ENCODE assay signal across 9 cellular contexts in genomic region chr9:34665109-34665380, GRCh38. TPM values are rescaled to one million over a fixed set of nuclear protein-coding genes. Genes with fewer than 3 reads are reported as not detected.
DNase-seq lines count a peak whose midpoint lies in the region; ATAC-seq, FAIRE-seq and TF ChIP-seq lines count a peak whose summit lies in the region.
"Had no signal": no experiment of that assay in that cellular context is flagged by ENCODE, and none has a peak within 500 bp of the region (broad histone marks: within the 10 kb centered on the region; RNA-seq: fewer than 3 reads in every experiment).

No MANE protein-coding gene starts in this region.

- no TSS peak for BruUV-seq in HepG2 (replicated peaks; lab: Mats Ljungman, UMichigan)

- H3K27me3 ChIP-seq in CD8-positive, alpha-beta memory T cell (ENCODE audit: insufficient read depth, low read length, poor library complexity, severe bottlenecking), result no peaks in the 10 kb centered on the region
- no peaks in the 10 kb centered on the region for H3K27me3 ChIP-seq in HepG2 (ENCODE audit: control insufficient read depth in 1 of 2, insufficient read depth in 2 of 2, low read length in 2 of 2)
- H3K27me3 ChIP-seq in upper lobe of right lung, result no peaks in the 10 kb centered on the region

- H4K20me1 ChIP-seq in HepG2 (ENCODE audit: insufficient read depth, low read length), result no peaks in the 10 kb centered on the region

- peak overlapping the region; percentile 65 for H3K4me3 ChIP-seq in CD8-positive, alpha-beta memory T cell (ENCODE audit: low read length)
- H3K4me3 ChIP-seq in HFF-Myc (replicated peaks; ENCODE audit: low read depth, low read length) (peak overlapping the region; percentile 78), HepG2 (replicated peaks in 1 of 3; ENCODE audit: insufficient read depth in 1 of 3, low read depth in 2 of 3, low read length in 3 of 3) (peak overlapping the region; percentile 66 to 79 (median 66); a peak in 5 of 6 replicates), upper lobe of right lung (peak overlapping the region; percentile 73)

- TF ChIP-seq CTCF in HFF-Myc (IDR thresholded peaks at IDR 0.05; ENCODE audit: low read depth, low read length, missing control alignments) (no peak), HepG2 (CRISPR knock-in tag; IDR thresholded peaks at IDR 0.05) (no peak), upper lobe of right lung (IDR thresholded peaks at IDR 0.05) (no peak)

- no peak overlapping the region for H2AFZ ChIP-seq in HepG2 (ENCODE audit: low read length)

- peak overlapping the region; percentile 87 to 99 (median 96) for H3K27ac Mint-ChIP-seq in CD8-positive, alpha-beta memory T cell
- peak overlapping the region; percentile 84 for H3K27ac Mint-ChIP-seq in activated T-helper 1 cell treated with anti-CD3 and anti-CD28 coated beads, Interleukin-12 subunit alpha, Interleukin-12 subunit beta, Interleukin-2, Interleukin-4 antibody, amounts not matched to agents 30 ng/mL and 10 ng/mL and 1 ng/mL, durations not matched to agents 14 hours and 24 hours and 36 hours

- CTCF ChIA-PET in CD8-positive, alpha-beta memory T cell (lab: Charles Lee), result interaction anchor here (1.1 to 5.0 kb wide), 9 partner anchors 9 to 48 kb away, joined by 3 to 54 read pairs (median 10); partner anchors contain the start of genes GALT, IL11RA and SIGMAR1
- CTCF ChIA-PET in HepG2 (lab: Yijun Ruan, JAX; ENCODE audit: low intra/inter-chr PET ratio, low total read pairs), result interaction anchor here (1.2 to 3.3 kb wide), 5 partner anchors 14 to 53 kb away, joined by 3 to 22 read pairs (median 7); partner anchors contain the start of genes GALT and RPP25L

- H3K4me3 Mint-ChIP-seq in CD8-positive, alpha-beta memory T cell, result peak overlapping the region; percentile 82 to 97 (median 89)
- H3K4me3 Mint-ChIP-seq in activated T-helper 1 cell treated with anti-CD3 and anti-CD28 coated beads, Interleukin-12 subunit alpha, Interleukin-12 subunit beta, Interleukin-2, Interleukin-4 antibody, amounts not matched to agents 30 ng/mL and 10 ng/mL and 1 ng/mL, durations not matched to agents 14 hours and 24 hours and 36 hours, result peak overlapping the region; percentile 88

- H3K79me2 ChIP-seq in HepG2 (ENCODE audit: insufficient read depth, low read length), result no peaks in the 10 kb centered on the region

- in situ Hi-C loops in HepG2 (cut with HindIII; ENCODE audit: extremely low pct_ligation_motif_present, low pct_unique_long_range_greater_than_20kb), result no loop called here

- H3K36me3 Mint-ChIP-seq in CD8-positive, alpha-beta memory T cell, result peaks cover 5 to 20% (median 13%) of the 10 kb centered on the region in 3 donors
- peaks cover 22% of the 10 kb centered on the region for H3K36me3 Mint-ChIP-seq in activated T-helper 1 cell treated with anti-CD3 and anti-CD28 coated beads, Interleukin-12 subunit alpha, Interleukin-12 subunit beta, Interleukin-2, Interleukin-4 antibody, amounts not matched to agents 30 ng/mL and 10 ng/mL and 1 ng/mL, durations not matched to agents 14 hours and 24 hours and 36 hours (ENCODE audit: low read depth)

- no peak for DNase-seq in CD8-positive, alpha-beta memory T cell
- DNase-seq in HFF-Myc (ENCODE audit: extremely low read depth, low read depth), result no peak
- no peak for DNase-seq in activated T-helper 1 cell treated with anti-CD3 and anti-CD28 coated beads, Interleukin-12 subunit alpha, Interleukin-12 subunit beta, Interleukin-2, Interleukin-4 antibody, amounts not matched to agents 30 ng/mL and 10 ng/mL and 1 ng/mL, durations not matched to agents 14 hours and 24 hours and 36 hours (ENCODE audit: low spot score)
- no peak for DNase-seq in HepG2 (ENCODE audit: low spot score)
- DNase-seq in upper lobe of right lung, result no peak
- no peak for DNase-seq in central memory CD4-positive, alpha-beta T cell
- DNase-seq in GM19240 (ENCODE audit: insufficient read length, low spot score), result no peak
- no peak for DNase-seq in stimulated activated CD4-positive, alpha-beta T cell treated with anti-CD3 and anti-CD28 coated beads, Interleukin-4, amount 100 ng/mL, for 24 hours

- POLR2A ChIA-PET in CD8-positive, alpha-beta memory T cell (lab: Charles Lee), result interaction anchor here (0.6 to 3.0 kb wide), 6 partner anchors 9 to 53 kb away, joined by 3 to 20 read pairs (median 3); partner anchors contain the start of genes DCTN3, GALT and RPP25L
- POLR2A ChIA-PET in HepG2 (lab: Yijun Ruan, JAX), result interaction anchor here (0.6 to 4.9 kb wide), 11 partner anchors 9 to 53 kb away, joined by 3 to 40 read pairs (median 5); partner anchors contain the start of genes ARID3C, DCTN3, GALT and IL11RA

- peak overlapping the region; percentile 43 for H3K27ac ChIP-seq in CD8-positive, alpha-beta memory T cell (ENCODE audit: low read depth, low read length)
- peak overlapping the region; percentile 17 for H3K27ac ChIP-seq in HepG2 (ENCODE audit: extremely low read length, insufficient read depth, low read length)
- H3K27ac ChIP-seq in upper lobe of right lung, result peak overlapping the region; percentile 81

- FAIRE-seq in HepG2 (lab: Jason Lieb, UNC), result no peak

- peaks cover 34 to 55% (median 41%) of the 10 kb centered on the region in 3 donors for H3K4me1 Mint-ChIP-seq in CD8-positive, alpha-beta memory T cell
- H3K4me1 Mint-ChIP-seq in activated T-helper 1 cell treated with anti-CD3 and anti-CD28 coated beads, Interleukin-12 subunit alpha, Interleukin-12 subunit beta, Interleukin-2, Interleukin-4 antibody, amounts not matched to agents 30 ng/mL and 10 ng/mL and 1 ng/mL, durations not matched to agents 14 hours and 24 hours and 36 hours (ENCODE audit: low read depth), result peaks cover 31% of the 10 kb centered on the region

- peaks cover 0 to 9% (median 4%) of the 10 kb centered on the region in 5 donors for H3K9me3 Mint-ChIP-seq in CD8-positive, alpha-beta memory T cell
- H3K9me3 Mint-ChIP-seq in activated T-helper 1 cell treated with anti-CD3 and anti-CD28 coated beads, Interleukin-12 subunit alpha, Interleukin-12 subunit beta, Interleukin-2, Interleukin-4 antibody, amounts not matched to agents 30 ng/mL and 10 ng/mL and 1 ng/mL, durations not matched to agents 14 hours and 24 hours and 36 hours, result peaks cover 5% of the 10 kb centered on the region

- TF ChIP-seq RAD21 in HepG2 (CRISPR knock-in tag; IDR thresholded peaks at IDR 0.05), result no peak

- intact Hi-C loops in activated T-helper 1 cell treated with anti-CD3 and anti-CD28 coated beads, Interleukin-12 subunit alpha, Interleukin-12 subunit beta, Interleukin-2, Interleukin-4 antibody, amounts not matched to agents 30 ng/mL and 10 ng/mL and 1 ng/mL, durations not matched to agents 14 hours and 24 hours and 36 hours (cut with micrococcal nuclease), result loop anchor here (1.0 to 10.0 kb wide), 8 partner anchors 19 to 451 kb away; partner anchors contain the start of genes DCTN3, DNAI1, DNAJB5 and FAM219A
- intact Hi-C loops in HepG2 (cut with micrococcal nuclease; ENCODE audit: unreplicated experiment), result no loop called here
- intact Hi-C loops in upper lobe of right lung (cut with DNase I), result no loop called here

- WGBS in HepG2 (ENCODE audit: low lambda C conversion rate), result 0% methylated on average over 1 of the region's 20 CpGs

- TF ChIP-seq EP300 in HepG2 (IDR thresholded peaks at IDR 0.05; ENCODE audit: low read depth in 2 of 2, low read length in 2 of 2), result no peak
- TF ChIP-seq EP300 in HepG2 (CRISPR knock-in tag; IDR thresholded peaks at IDR 0.05; ENCODE audit: borderline replicate concordance), result no peak

- H3K4me2 ChIP-seq in HepG2 (ENCODE audit: low read depth, low read length), result peak overlapping the region; percentile 89

- TF ChIP-seq POLR2A in HepG2 (IDR thresholded peaks at IDR 0.05; ENCODE audit: insufficient read depth in 1 of 2, low read depth in 2 of 2, low read length in 2 of 2), result peak in 1 of 2 experiments; percentile 28; a peak in 1 of 4 replicates

- peaks cover 0 to 4% of the 10 kb centered on the region in 2 donors for H3K27me3 Mint-ChIP-seq in CD8-positive, alpha-beta memory T cell
- H3K27me3 Mint-ChIP-seq in activated T-helper 1 cell treated with anti-CD3 and anti-CD28 coated beads, Interleukin-12 subunit alpha, Interleukin-12 subunit beta, Interleukin-2, Interleukin-4 antibody, amounts not matched to agents 30 ng/mL and 10 ng/mL and 1 ng/mL, durations not matched to agents 14 hours and 24 hours and 36 hours (ENCODE audit: insufficient read depth), result no peaks in the 10 kb centered on the region

- peaks cover 4% of the 10 kb centered on the region for H3K36me3 ChIP-seq in CD8-positive, alpha-beta memory T cell (ENCODE audit: insufficient read depth, low read length)
- H3K36me3 ChIP-seq in HepG2 (replicated peaks in 1 of 2; ENCODE audit: control insufficient read depth in 1 of 2, insufficient read depth in 2 of 2, low read length in 2 of 2), result no peaks in the 10 kb centered on the region
- no peaks in the 10 kb centered on the region for H3K36me3 ChIP-seq in upper lobe of right lung

- peak; percentile 47; the same call in 2 of the 3 replicates for ATAC-seq in HepG2
- no peak for ATAC-seq in upper lobe of right lung

- peak overlapping the region; percentile 54; the same call in 1 of the 2 replicates for H3K9ac ChIP-seq in HepG2 (ENCODE audit: insufficient read depth, low read depth, low read length)

- H3K9me3 ChIP-seq in CD8-positive, alpha-beta memory T cell (ENCODE audit: low read length), result no peaks in the 10 kb centered on the region
- H3K9me3 ChIP-seq in HepG2 (ENCODE audit: low read length) (no peaks in the 10 kb centered on the region), upper lobe of right lung (no peaks in the 10 kb centered on the region)

- H3K4me1 ChIP-seq in CD8-positive, alpha-beta memory T cell (ENCODE audit: insufficient read depth, low read length), result peaks cover 48% of the 10 kb centered on the region
- H3K4me1 ChIP-seq in HepG2 (ENCODE audit: insufficient read depth, low read length) (peaks cover 24% of the 10 kb centered on the region), upper lobe of right lung (peaks cover 15% of the 10 kb centered on the region)

RNA-seq across cellular contexts. Expression of gene CCL27, which starts 2.6 kb away (rescaled TPM):
- total RNA-seq in CD8-positive, alpha-beta memory T cell, result under 1 TPM; 0.35 to 0.39 TPM
- not detected for polyA plus RNA-seq in CD8-positive, alpha-beta memory T cell
- total RNA-seq in activated T-helper 1 cell treated with anti-CD3 and anti-CD28 coated beads, Interleukin-12 subunit alpha, Interleukin-12 subunit beta, Interleukin-2, Interleukin-4 antibody, amounts not matched to agents 30 ng/mL and 10 ng/mL and 1 ng/mL, durations not matched to agents 14 hours and 24 hours and 36 hours, result 0.62 TPM in 1 of 2 replicates, not detected in the other
- not detected in 2 replicates for total RNA-seq in HepG2 (2016; rRNA removed; fragmentation: Illumina TruSeq; extraction: Trizol)
- not detected in 2 replicates for total RNA-seq in HepG2 (2016; cell fraction: cytosol; rRNA removed; fragmentation: Illumina TruSeq; extraction: Trizol; ENCODE audit: low read depth)
- not detected in 2 replicates for total RNA-seq in HepG2 (2016; cell fraction: insoluble cytoplasmic fraction; rRNA removed; fragmentation: Illumina TruSeq; extraction: Trizol)
- not detected in 2 replicates for total RNA-seq in HepG2 (2016; cell fraction: membrane; rRNA removed; fragmentation: Illumina TruSeq; extraction: Trizol)
- not detected in 2 replicates for total RNA-seq in HepG2 (2016; cell fraction: nucleus; rRNA removed; fragmentation: Illumina TruSeq; extraction: Trizol)
- polyA plus RNA-seq in HepG2 (2011; rRNA removed), result not detected in 2 replicates
- polyA plus RNA-seq in HepG2 (2011; cell fraction: cytosol; rRNA removed), result 0.08 TPM in 1 of 2 replicates, not detected in the other
- polyA plus RNA-seq in HepG2 (2011; cell fraction: nucleus; rRNA removed), result 0.35 TPM in 1 of 2 replicates, not detected in the other
- polyA plus RNA-seq in HepG2 (2012), result not detected in 2 replicates
- not detected in 2 replicates for polyA plus RNA-seq in HepG2 (2016; cell fraction: cytosol; fragmentation: Illumina TruSeq; extraction: Trizol; ENCODE audit: low read depth)
- not detected in 2 replicates for polyA plus RNA-seq in HepG2 (2016; cell fraction: insoluble cytoplasmic fraction; fragmentation: Illumina TruSeq; extraction: Trizol; ENCODE audit: low read depth)
- not detected in 2 replicates for polyA plus RNA-seq in HepG2 (2016; cell fraction: membrane; fragmentation: Illumina TruSeq; extraction: Trizol; ENCODE audit: low read depth)
- not detected in 2 replicates for polyA plus RNA-seq in HepG2 (2016; cell fraction: nucleus; fragmentation: Illumina TruSeq; extraction: Trizol; ENCODE audit: insufficient read depth, low read depth)
- polyA minus RNA-seq in HepG2 (2011; rRNA and poly(A)+ RNA removed; ENCODE audit: low replicate concordance), result not detected in 2 replicates
- not detected in 2 replicates for polyA minus RNA-seq in HepG2 (2011; cell fraction: cytosol; rRNA and poly(A)+ RNA removed)
- not detected in 2 replicates for polyA minus RNA-seq in HepG2 (2011; cell fraction: nucleus; rRNA and poly(A)+ RNA removed)
- not detected for total RNA-seq in upper lobe of right lung
- total RNA-seq: LHCN-M2 had no signal

RNA-seq across cellular contexts. Expression of gene IL11RA, which starts 13.1 kb away (rescaled TPM):
- total RNA-seq in CD8-positive, alpha-beta memory T cell, result 10 to 100 TPM; 15.6 to 16.5 TPM
- polyA plus RNA-seq in CD8-positive, alpha-beta memory T cell, result 5.3 TPM
- 29.9 and 30.3 TPM in 2 replicates for total RNA-seq in activated T-helper 1 cell treated with anti-CD3 and anti-CD28 coated beads, Interleukin-12 subunit alpha, Interleukin-12 subunit beta, Interleukin-2, Interleukin-4 antibody, amounts not matched to agents 30 ng/mL and 10 ng/mL and 1 ng/mL, durations not matched to agents 14 hours and 24 hours and 36 hours
- 0.83 and 2.0 TPM in 2 replicates for total RNA-seq in HepG2 (2016; rRNA removed; fragmentation: Illumina TruSeq; extraction: Trizol)
- 0.40 and 0.71 TPM in 2 replicates for total RNA-seq in HepG2 (2016; cell fraction: cytosol; rRNA removed; fragmentation: Illumina TruSeq; extraction: Trizol; ENCODE audit: low read depth)
- total RNA-seq in HepG2 (2016; cell fraction: insoluble cytoplasmic fraction; rRNA removed; fragmentation: Illumina TruSeq; extraction: Trizol), result 0.43 and 2.2 TPM in 2 replicates
- 0.65 and 1.2 TPM in 2 replicates for total RNA-seq in HepG2 (2016; cell fraction: membrane; rRNA removed; fragmentation: Illumina TruSeq; extraction: Trizol)
- total RNA-seq in HepG2 (2016; cell fraction: nucleus; rRNA removed; fragmentation: Illumina TruSeq; extraction: Trizol), result 4.1 and 4.6 TPM in 2 replicates
- polyA plus RNA-seq in HepG2 (2011; rRNA removed), result 4.2 and 5.8 TPM in 2 replicates
- polyA plus RNA-seq in HepG2 (2011; cell fraction: cytosol; rRNA removed), result 1.7 and 2.2 TPM in 2 replicates
- polyA plus RNA-seq in HepG2 (2011; cell fraction: nucleus; rRNA removed), result 26.9 and 33.5 TPM in 2 replicates
- 5.1 and 5.4 TPM in 2 replicates for polyA plus RNA-seq in HepG2 (2012)
- 0.33 and 0.60 TPM in 2 replicates for polyA plus RNA-seq in HepG2 (2016; cell fraction: cytosol; fragmentation: Illumina TruSeq; extraction: Trizol; ENCODE audit: low read depth)
- polyA plus RNA-seq in HepG2 (2016; cell fraction: insoluble cytoplasmic fraction; fragmentation: Illumina TruSeq; extraction: Trizol; ENCODE audit: low read depth), result 0.62 and 1.0 TPM in 2 replicates
- polyA plus RNA-seq in HepG2 (2016; cell fraction: membrane; fragmentation: Illumina TruSeq; extraction: Trizol; ENCODE audit: low read depth), result 0.48 and 0.87 TPM in 2 replicates
- 4.4 and 5.8 TPM in 2 replicates for polyA plus RNA-seq in HepG2 (2016; cell fraction: nucleus; fragmentation: Illumina TruSeq; extraction: Trizol; ENCODE audit: insufficient read depth, low read depth)
- 8.7 and 9.2 TPM in 2 replicates for polyA minus RNA-seq in HepG2 (2011; rRNA and poly(A)+ RNA removed; ENCODE audit: low replicate concordance)
- 1.4 and 2.2 TPM in 2 replicates for polyA minus RNA-seq in HepG2 (2011; cell fraction: cytosol; rRNA and poly(A)+ RNA removed)
- polyA minus RNA-seq in HepG2 (2011; cell fraction: nucleus; rRNA and poly(A)+ RNA removed), result 9.5 and 16.4 TPM in 2 replicates
- 18.7 TPM for total RNA-seq in upper lobe of right lung

RNA-seq across cellular contexts. Expression of gene GALT, which starts 18.6 kb away (rescaled TPM):
- 10 to 100 TPM; 41.7 to 43.0 TPM for total RNA-seq in CD8-positive, alpha-beta memory T cell
- polyA plus RNA-seq in CD8-positive, alpha-beta memory T cell, result 42.8 TPM
- 72.0 and 73.7 TPM in 2 replicates for total RNA-seq in activated T-helper 1 cell treated with anti-CD3 and anti-CD28 coated beads, Interleukin-12 subunit alpha, Interleukin-12 subunit beta, Interleukin-2, Interleukin-4 antibody, amounts not matched to agents 30 ng/mL and 10 ng/mL and 1 ng/mL, durations not matched to agents 14 hours and 24 hours and 36 hours
- 21.1 and 40.4 TPM in 2 replicates for total RNA-seq in HepG2 (2016; rRNA removed; fragmentation: Illumina TruSeq; extraction: Trizol)
- 12.8 and 15.4 TPM in 2 replicates for total RNA-seq in HepG2 (2016; cell fraction: cytosol; rRNA removed; fragmentation: Illumina TruSeq; extraction: Trizol; ENCODE audit: low read depth)
- total RNA-seq in HepG2 (2016; cell fraction: insoluble cytoplasmic fraction; rRNA removed; fragmentation: Illumina TruSeq; extraction: Trizol), result 21.8 and 38.8 TPM in 2 replicates
- total RNA-seq in HepG2 (2016; cell fraction: membrane; rRNA removed; fragmentation: Illumina TruSeq; extraction: Trizol), result 13.8 and 14.2 TPM in 2 replicates
- 46.8 and 57.0 TPM in 2 replicates for total RNA-seq in HepG2 (2016; cell fraction: nucleus; rRNA removed; fragmentation: Illumina TruSeq; extraction: Trizol)
- polyA plus RNA-seq in HepG2 (2011; rRNA removed), result 46.3 and 51.3 TPM in 2 replicates
- polyA plus RNA-seq in HepG2 (2011; cell fraction: cytosol; rRNA removed), result 11.4 and 15.3 TPM in 2 replicates
- 271 and 279 TPM in 2 replicates for polyA plus RNA-seq in HepG2 (2011; cell fraction: nucleus; rRNA removed)
- polyA plus RNA-seq in HepG2 (2012), result 32.1 and 38.4 TPM in 2 replicates
- polyA plus RNA-seq in HepG2 (2016; cell fraction: cytosol; fragmentation: Illumina TruSeq; extraction: Trizol; ENCODE audit: low read depth), result 9.9 TPM in 2 replicates
- 26.1 and 30.6 TPM in 2 replicates for polyA plus RNA-seq in HepG2 (2016; cell fraction: insoluble cytoplasmic fraction; fragmentation: Illumina TruSeq; extraction: Trizol; ENCODE audit: low read depth)
- 10.9 and 13.1 TPM in 2 replicates for polyA plus RNA-seq in HepG2 (2016; cell fraction: membrane; fragmentation: Illumina TruSeq; extraction: Trizol; ENCODE audit: low read depth)
- polyA plus RNA-seq in HepG2 (2016; cell fraction: nucleus; fragmentation: Illumina TruSeq; extraction: Trizol; ENCODE audit: insufficient read depth, low read depth), result 91.9 and 92.7 TPM in 2 replicates
- polyA minus RNA-seq in HepG2 (2011; rRNA and poly(A)+ RNA removed; ENCODE audit: low replicate concordance), result 27.4 and 44.3 TPM in 2 replicates
- polyA minus RNA-seq in HepG2 (2011; cell fraction: cytosol; rRNA and poly(A)+ RNA removed), result 4.0 and 5.6 TPM in 2 replicates
- polyA minus RNA-seq in HepG2 (2011; cell fraction: nucleus; rRNA and poly(A)+ RNA removed), result 68.1 and 83.3 TPM in 2 replicates
- 47.6 TPM for total RNA-seq in upper lobe of right lung

RNA-seq across cellular contexts. Expression of gene CCL19, which starts 26.0 kb away (rescaled TPM):
- not detected for total RNA-seq in CD8-positive, alpha-beta memory T cell
- polyA plus RNA-seq in CD8-positive, alpha-beta memory T cell, result not detected
- total RNA-seq in activated T-helper 1 cell treated with anti-CD3 and anti-CD28 coated beads, Interleukin-12 subunit alpha, Interleukin-12 subunit beta, Interleukin-2, Interleukin-4 antibody, amounts not matched to agents 30 ng/mL and 10 ng/mL and 1 ng/mL, durations not matched to agents 14 hours and 24 hours and 36 hours, result not detected in 2 replicates
- total RNA-seq in HepG2 (2016; rRNA removed; fragmentation: Illumina TruSeq; extraction: Trizol) (not detected in 2 replicates), upper lobe of right lung (1.1 TPM)
- not detected in 2 replicates for total RNA-seq in HepG2 (2016; cell fraction: cytosol; rRNA removed; fragmentation: Illumina TruSeq; extraction: Trizol; ENCODE audit: low read depth)
- not detected in 2 replicates for total RNA-seq in HepG2 (2016; cell fraction: insoluble cytoplasmic fraction; rRNA removed; fragmentation: Illumina TruSeq; extraction: Trizol)
- total RNA-seq in HepG2 (2016; cell fraction: membrane; rRNA removed; fragmentation: Illumina TruSeq; extraction: Trizol), result not detected in 2 replicates
- total RNA-seq in HepG2 (2016; cell fraction: nucleus; rRNA removed; fragmentation: Illumina TruSeq; extraction: Trizol), result not detected in 2 replicates
- not detected in 2 replicates for polyA plus RNA-seq in HepG2 (2011; rRNA removed)
- not detected in 2 replicates for polyA plus RNA-seq in HepG2 (2011; cell fraction: cytosol; rRNA removed)
- polyA plus RNA-seq in HepG2 (2011; cell fraction: nucleus; rRNA removed), result not detected in 2 replicates
- not detected in 2 replicates for polyA plus RNA-seq in HepG2 (2012)
- not detected in 2 replicates for polyA plus RNA-seq in HepG2 (2016; cell fraction: cytosol; fragmentation: Illumina TruSeq; extraction: Trizol; ENCODE audit: low read depth)
- not detected in 2 replicates for polyA plus RNA-seq in HepG2 (2016; cell fraction: insoluble cytoplasmic fraction; fragmentation: Illumina TruSeq; extraction: Trizol; ENCODE audit: low read depth)
- not detected in 2 replicates for polyA plus RNA-seq in HepG2 (2016; cell fraction: membrane; fragmentation: Illumina TruSeq; extraction: Trizol; ENCODE audit: low read depth)
- not detected in 2 replicates for polyA plus RNA-seq in HepG2 (2016; cell fraction: nucleus; fragmentation: Illumina TruSeq; extraction: Trizol; ENCODE audit: insufficient read depth, low read depth)
- polyA minus RNA-seq in HepG2 (2011; rRNA and poly(A)+ RNA removed; ENCODE audit: low replicate concordance), result not detected in 2 replicates
- not detected in 2 replicates for polyA minus RNA-seq in HepG2 (2011; cell fraction: cytosol; rRNA and poly(A)+ RNA removed)
- polyA minus RNA-seq in HepG2 (2011; cell fraction: nucleus; rRNA and poly(A)+ RNA removed), result not detected in 2 replicates
- total RNA-seq: LHCN-M2 had no signal

RNA-seq across cellular contexts. Expression of gene SIGMAR1, which starts 27.5 kb away (rescaled TPM):
- 100 to 1,000 TPM; 138 to 141 TPM for total RNA-seq in CD8-positive, alpha-beta memory T cell
- polyA plus RNA-seq in CD8-positive, alpha-beta memory T cell, result 95.4 TPM
- total RNA-seq in activated T-helper 1 cell treated with anti-CD3 and anti-CD28 coated beads, Interleukin-12 subunit alpha, Interleukin-12 subunit beta, Interleukin-2, Interleukin-4 antibody, amounts not matched to agents 30 ng/mL and 10 ng/mL and 1 ng/mL, durations not matched to agents 14 hours and 24 hours and 36 hours, result 128 and 130 TPM in 2 replicates
- 28.5 and 60.8 TPM in 2 replicates for total RNA-seq in HepG2 (2016; rRNA removed; fragmentation: Illumina TruSeq; extraction: Trizol)
- 29.7 and 36.9 TPM in 2 replicates for total RNA-seq in HepG2 (2016; cell fraction: cytosol; rRNA removed; fragmentation: Illumina TruSeq; extraction: Trizol; ENCODE audit: low read depth)
- 27.0 and 60.5 TPM in 2 replicates for total RNA-seq in HepG2 (2016; cell fraction: insoluble cytoplasmic fraction; rRNA removed; fragmentation: Illumina TruSeq; extraction: Trizol)
- total RNA-seq in HepG2 (2016; cell fraction: membrane; rRNA removed; fragmentation: Illumina TruSeq; extraction: Trizol), result 57.4 and 66.9 TPM in 2 replicates
- total RNA-seq in HepG2 (2016; cell fraction: nucleus; rRNA removed; fragmentation: Illumina TruSeq; extraction: Trizol), result 47.9 and 57.4 TPM in 2 replicates
- polyA plus RNA-seq in HepG2 (2011; rRNA removed), result 38.9 and 45.9 TPM in 2 replicates
- 46.5 and 47.9 TPM in 2 replicates for polyA plus RNA-seq in HepG2 (2011; cell fraction: cytosol; rRNA removed)
- 28.6 and 40.8 TPM in 2 replicates for polyA plus RNA-seq in HepG2 (2011; cell fraction: nucleus; rRNA removed)
- polyA plus RNA-seq in HepG2 (2012), result 57.8 and 68.0 TPM in 2 replicates
- polyA plus RNA-seq in HepG2 (2016; cell fraction: cytosol; fragmentation: Illumina TruSeq; extraction: Trizol; ENCODE audit: low read depth), result 54.4 and 69.4 TPM in 2 replicates
- 55.2 and 61.1 TPM in 2 replicates for polyA plus RNA-seq in HepG2 (2016; cell fraction: insoluble cytoplasmic fraction; fragmentation: Illumina TruSeq; extraction: Trizol; ENCODE audit: low read depth)
- polyA plus RNA-seq in HepG2 (2016; cell fraction: membrane; fragmentation: Illumina TruSeq; extraction: Trizol; ENCODE audit: low read depth), result 86.0 and 102 TPM in 2 replicates
- 131 and 132 TPM in 2 replicates for polyA plus RNA-seq in HepG2 (2016; cell fraction: nucleus; fragmentation: Illumina TruSeq; extraction: Trizol; ENCODE audit: insufficient read depth, low read depth)
- polyA minus RNA-seq in HepG2 (2011; rRNA and poly(A)+ RNA removed; ENCODE audit: low replicate concordance), result 71.0 and 231 TPM in 2 replicates
- 23.8 and 24.9 TPM in 2 replicates for polyA minus RNA-seq in HepG2 (2011; cell fraction: cytosol; rRNA and poly(A)+ RNA removed)
- polyA minus RNA-seq in HepG2 (2011; cell fraction: nucleus; rRNA and poly(A)+ RNA removed), result 13.3 and 18.3 TPM in 2 replicates
- total RNA-seq in upper lobe of right lung, result 40.5 TPM

Comparison
In these comparisons a context has a peak if more than half of its experiments do, and no peak if none do; other contexts are left out.
1. H3K27ac ChIP-seq: peak in every context shown above with its lines; median percentile 81 in upper lobe of right lung; 43 in CD8-positive, alpha-beta memory T cell; 17 in HepG2.